In genomic region chr2:30421551-30422436, GRCh38 we compare ENCODE assay signal across 8 cellular contexts. TPM values are rescaled to one million over a fixed set of nuclear protein-coding genes. Genes with fewer than 3 reads are reported as not detected.
DNase-seq lines count a peak whose midpoint lies in the region; ATAC-seq, FAIRE-seq and TF ChIP-seq lines count a peak whose summit lies in the region.

No MANE protein-coding gene starts in this region.

- POLR2A ChIA-PET in CD4-positive, alpha-beta T cell (lab: Charles Lee) = interaction anchor here (0.6 to 4.3 kb wide), 21 partner anchors 9 to 276 kb away, joined by 3 to 29 read pairs (median 7); partner anchors contain the start of genes LBH, LCLAT1 and YPEL5
- POLR2A ChIA-PET in K562 (lab: Yijun Ruan, JAX) = interaction anchor here (0.6 to 1.9 kb wide), 5 partner anchors 9 to 266 kb away, joined by 3 to 7 read pairs (median 3); no protein-coding TSS in a partner anchor

- H3K27me3 ChIP-seq in CD4-positive, alpha-beta T cell (ENCODE audit: control insufficient read depth, insufficient read depth, low read length) = no peaks in the 10 kb centered on the region
- H3K27me3 ChIP-seq in H9 (ENCODE audit: insufficient read depth, low read length) = no peaks in the 10 kb centered on the region
- no peaks in the 10 kb centered on the region for H3K27me3 ChIP-seq in K562 (ENCODE audit: control insufficient read depth in 2 of 2, insufficient read depth in 2 of 2, low read length in 2 of 2)
- H3K27me3 ChIP-seq in mesenchymal stem cell (ENCODE audit: control insufficient read depth in 1 of 2, insufficient read depth in 1 of 2, low read length in 2 of 2) = no peaks in the 10 kb centered on the region
- H3K27me3 ChIP-seq in upper lobe of right lung = no peaks in the 10 kb centered on the region

- no CpG with 5 or more reads among the region's 11 CpGs for WGBS in H9 (ENCODE audit: extremely low coverage, insufficient read length, low lambda C conversion rate)
- WGBS in K562 (ENCODE audit: insufficient coverage, low coverage, missing lambda C conversion rate) = 17% methylated on average over 10 of the region's 11 CpGs
- 25% methylated on average over 11 of the region's 11 CpGs for WGBS in mesenchymal stem cell

- H3K18ac ChIP-seq in H9 (ENCODE audit: insufficient read length, low read depth, low read length) (no peak overlapping the region), mesenchymal stem cell (ENCODE audit: low read depth in 1 of 2, low read length in 2 of 2) (peak overlapping the region; percentile 92 to 95)

- peak in 5 of 10 experiments; percentile 10 to 25 (median 14) for DNase-seq in CD4-positive, alpha-beta T cell
- DNase-seq in H9 (no peak), SHP77 (lab: John Stamatoyannopoulos, UW) (peak; percentile 47 to 54), K562 (ENCODE audit: extremely low read depth in 1 of 4, low spot score in 3 of 4) (peak in 1 of 4 experiments; percentile 25), mesenchymal stem cell (peak; percentile 87), upper lobe of right lung (no peak), cerebellum (ENCODE audit: low spot score) (no peak)

- no peak overlapping the region for H2BK120ac ChIP-seq in H9 (ENCODE audit: low read depth, low read length, poor library complexity, severe bottlenecking)
- peak overlapping the region; percentile 79 for H2BK120ac ChIP-seq in mesenchymal stem cell (ENCODE audit: low read depth, low read length)

- TF ChIP-seq POLR2A in K562 (conservative IDR thresholded peaks at IDR 0.05) = no peak

- H2BK5ac ChIP-seq in H9 (ENCODE audit: insufficient read length, low read length) (no peak overlapping the region), mesenchymal stem cell (ENCODE audit: low read depth, low read length, poor library complexity, severe bottlenecking) (no peak overlapping the region)

- H3K4ac ChIP-seq in H9 (ENCODE audit: low read depth, low read length) (no peak overlapping the region), mesenchymal stem cell (ENCODE audit: low read depth in 1 of 2, low read length in 2 of 2) (peak overlapping the region; percentile 37 to 75)

- H3K23ac ChIP-seq in H9 (ENCODE audit: insufficient read length, low read depth, low read length) = no peak overlapping the region
- no peak overlapping the region for H3K23ac ChIP-seq in mesenchymal stem cell (ENCODE audit: low read length in 2 of 2)

- no peaks in the 10 kb centered on the region for H3K9me1 ChIP-seq in K562 (ENCODE audit: control insufficient read depth, insufficient read depth, low read length)

- TF ChIP-seq RAD21 in K562 (CRISPR knock-in tag; conservative IDR thresholded peaks at IDR 0.05 in 1 of 2, IDR thresholded peaks at IDR 0.05 in 1 of 2) = no peak

- peak; percentile 66 for FAIRE-seq in K562 (lab: Jason Lieb, UNC)

- H3K4me3 ChIP-seq in K562 (no peak overlapping the region), mesenchymal stem cell (ENCODE audit: insufficient read depth in 1 of 2, low read depth in 1 of 2, low read length in 2 of 2) (peak overlapping the region in 1 of 2 experiments; percentile 44), upper lobe of right lung (no peak overlapping the region)

- H3K9me3 ChIP-seq in CD4-positive, alpha-beta T cell (ENCODE audit: control insufficient read depth, low read length) = no peaks in the 10 kb centered on the region
- H3K9me3 ChIP-seq in H9 (ENCODE audit: control insufficient read depth, low read depth, low read length) (no peaks in the 10 kb centered on the region), K562 (replicated peaks; ENCODE audit: control insufficient read depth, insufficient read depth, low read depth, low read length) (no peaks in the 10 kb centered on the region), mesenchymal stem cell (ENCODE audit: control insufficient read depth, low read length) (no peaks in the 10 kb centered on the region), upper lobe of right lung (no peaks in the 10 kb centered on the region)

- in situ Hi-C loops in K562 (cut with MboI) = no loop called here

- no peak overlapping the region for H3K56ac ChIP-seq in H9 (ENCODE audit: insufficient read length, low read depth, low read length)

- no peak overlapping the region for H2BK20ac ChIP-seq in H9 (ENCODE audit: low read depth, low read length, poor library complexity, severe bottlenecking)

- H3K27ac Mint-ChIP-seq in CD4-positive, alpha-beta T cell = peak overlapping the region; percentile 82
- H3K27ac Mint-ChIP-seq in H9 = peak overlapping the region in 2 of 3 experiments; percentile 26 to 88; a peak in 3 of 7 replicates

- H3K27ac ChIP-seq in CD4-positive, alpha-beta T cell (ENCODE audit: low read depth, low read length) = peak overlapping the region; percentile 48
- no peak overlapping the region for H3K27ac ChIP-seq in H9 (ENCODE audit: insufficient read length, low read depth, low read length)
- H3K27ac ChIP-seq in K562 (ENCODE audit: extremely low read depth, low read depth, low read length) = no peak overlapping the region; the same call in 2 of the 3 replicates
- peak overlapping the region; percentile 29 for H3K27ac ChIP-seq in mesenchymal stem cell (ENCODE audit: low read length, poor library complexity, severe bottlenecking)
- H3K27ac ChIP-seq in upper lobe of right lung = peak overlapping the region; percentile 51

- no TSS peak for BruUV-seq in K562 (replicated peaks; lab: Mats Ljungman, UMichigan)

- H2BK15ac ChIP-seq in H9 (ENCODE audit: low read depth, low read length) = no peak overlapping the region
- H2BK15ac ChIP-seq in mesenchymal stem cell (ENCODE audit: low read depth, poor library complexity, severe bottlenecking) = no peak overlapping the region

- H3K4me1 Mint-ChIP-seq in CD4-positive, alpha-beta T cell (ENCODE audit: low read depth) = peaks cover 42% of the 10 kb centered on the region
- peaks cover 23 to 27% of the 10 kb centered on the region in 2 experiments for H3K4me1 Mint-ChIP-seq in H9

- H2BK12ac ChIP-seq in H9 (ENCODE audit: insufficient read length, low read depth, low read length) (no peak overlapping the region), mesenchymal stem cell (ENCODE audit: low read length in 2 of 2) (peak overlapping the region; percentile 71 to 81)

- CTCF ChIA-PET in CD4-positive, alpha-beta T cell (lab: Charles Lee) = interaction anchor here (0.6 to 2.0 kb wide), 2 partner anchors 10 to 257 kb away, joined by 3 to 4 read pairs; no protein-coding TSS in a partner anchor
- CTCF ChIA-PET in K562 (lab: Yijun Ruan, JAX; ENCODE audit: low intra/inter-chr PET ratio) = no interaction called here

- H3K14ac ChIP-seq in H9 (ENCODE audit: insufficient read depth, low read length) (no peak overlapping the region), mesenchymal stem cell (ENCODE audit: low read length in 2 of 2) (no peak overlapping the region)

- H3K4me1 ChIP-seq in H9 (ENCODE audit: insufficient read depth, low read length) (peaks cover 6% of the 10 kb centered on the region; the same call in 1 of the 2 replicates), K562 (replicated peaks in 1 of 2; ENCODE audit: control insufficient read depth in 2 of 2, insufficient read depth in 2 of 2, low read length in 2 of 2) (peaks cover 0 to 17% of the 10 kb centered on the region in 2 experiments; a peak in 2 of 5 replicates), mesenchymal stem cell (ENCODE audit: control insufficient read depth, insufficient read depth, low read depth, low read length) (peaks cover 8% of the 10 kb centered on the region), upper lobe of right lung (peaks cover 13% of the 10 kb centered on the region)

- TF ChIP-seq CTCF in CD4-positive, alpha-beta T cell (IDR thresholded peaks at IDR 0.05) = no peak
- TF ChIP-seq CTCF in H9 (conservative IDR thresholded peaks at IDR 0.05) (no peak), K562 (IDR thresholded peaks at IDR 0.05 in 2 of 3, conservative IDR thresholded peaks at IDR 0.05 in 1 of 3; ENCODE audit: insufficient read depth in 2 of 3, low read depth in 1 of 3, low read length in 3 of 3) (no peak), upper lobe of right lung (IDR thresholded peaks at IDR 0.05) (no peak)

- H2AK5ac ChIP-seq in H9 (ENCODE audit: insufficient read length, low read length) = no peak overlapping the region
- H2AK5ac ChIP-seq in mesenchymal stem cell (ENCODE audit: low read length, severe bottlenecking) = no peak overlapping the region

- H3K79me2 ChIP-seq in H9 (ENCODE audit: insufficient read depth, low read length) = no peaks in the 10 kb centered on the region
- no peaks in the 10 kb centered on the region for H3K79me2 ChIP-seq in K562 (ENCODE audit: control insufficient read depth, insufficient read depth, low read length)

- ATAC-seq in CD4-positive, alpha-beta T cell (ENCODE audit: poor library complexity) = peak; percentile 47
- ATAC-seq in K562 (peak; percentile 91), upper lobe of right lung (no peak), GM21737 (IDR thresholded peaks at IDR 0.05; ENCODE audit: unreplicated experiment) (no peak)

- H4K20me1 ChIP-seq in H9 (ENCODE audit: control insufficient read depth, insufficient read depth, insufficient read length) = no peaks in the 10 kb centered on the region
- H4K20me1 ChIP-seq in K562 (replicated peaks; ENCODE audit: control insufficient read depth, insufficient read depth, low read length) = no peaks in the 10 kb centered on the region

- intact Hi-C loops in CD4-positive, alpha-beta T cell (cut with DNase I, micrococcal nuclease) = loop anchor here (1.0 to 10.0 kb wide), 6 partner anchors 26 to 191 kb away; partner anchors contain the start of genes LBH (in 1 of the 2) and LCLAT1 (in 1 of the 2)
- intact Hi-C loops in K562 (cut with micrococcal nuclease) (no loop called here), upper lobe of right lung (cut with DNase I) (no loop called here)

- H3K36me3 Mint-ChIP-seq in CD4-positive, alpha-beta T cell (ENCODE audit: low read depth) = no peaks in the 10 kb centered on the region
- H3K36me3 Mint-ChIP-seq in H9 (ENCODE audit: insufficient read depth in 1 of 3, low read depth in 3 of 3) = no peaks in the 10 kb centered on the region

- H4K8ac ChIP-seq in H9 (replicated peaks; ENCODE audit: insufficient read length, low read depth, low read length) (no peak overlapping the region), mesenchymal stem cell (ENCODE audit: low read length) (peak overlapping the region; percentile 64)

- H2AFZ ChIP-seq in H9 (ENCODE audit: low read length) (peak overlapping the region; percentile 12), K562 (ENCODE audit: low read depth, low read length) (no peak overlapping the region), mesenchymal stem cell (ENCODE audit: low read depth, low read length) (peak overlapping the region; percentile 54)

- H3K36me3 ChIP-seq in K562 (ENCODE audit: control insufficient read depth, insufficient read depth, low read length) (no peaks in the 10 kb centered on the region), mesenchymal stem cell (ENCODE audit: control insufficient read depth in 1 of 2, insufficient read depth in 2 of 2, low read depth in 1 of 2, low read length in 2 of 2) (no peaks in the 10 kb centered on the region), upper lobe of right lung (no peaks in the 10 kb centered on the region)

- H4K91ac ChIP-seq in H9 (ENCODE audit: insufficient read length, low read depth, low read length) = no peak overlapping the region
- peak overlapping the region; percentile 78 for H4K91ac ChIP-seq in mesenchymal stem cell (ENCODE audit: low read length)

- H3K9me3 Mint-ChIP-seq in CD4-positive, alpha-beta T cell = no peaks in the 10 kb centered on the region
- H3K9me3 Mint-ChIP-seq in H9 = no peaks in the 10 kb centered on the region

- H3K79me1 ChIP-seq in H9 (ENCODE audit: insufficient read depth, low read depth, low read length, poor library complexity, severe bottlenecking) (no peaks in the 10 kb centered on the region), mesenchymal stem cell (replicated peaks; ENCODE audit: low read length, poor library complexity, severe bottlenecking) (no peaks in the 10 kb centered on the region)

- peak overlapping the region; percentile 43 for H3K4me3 Mint-ChIP-seq in CD4-positive, alpha-beta T cell
- no peak overlapping the region; a peak in 1 of 5 replicates for H3K4me3 Mint-ChIP-seq in H9

- no peak overlapping the region for H3T11ph ChIP-seq in H9 (ENCODE audit: low read length)

- H3K4me2 ChIP-seq in H9 (ENCODE audit: insufficient read depth, insufficient read length, low read length) (no peak overlapping the region), K562 (ENCODE audit: insufficient read depth, low read length) (peak overlapping the region; percentile 34; the same call in 1 of the 2 replicates), mesenchymal stem cell (ENCODE audit: low read length, poor library complexity, severe bottlenecking) (peak overlapping the region; percentile 38)

- TF ChIP-seq EP300 in K562 (IDR thresholded peaks at IDR 0.05; ENCODE audit: low read length) = peak; percentile 78

- H3K23me2 ChIP-seq in H9 (ENCODE audit: insufficient read length, low read depth, low read length, poor library complexity, severe bottlenecking) = no peaks in the 10 kb centered on the region

- H3K27me3 Mint-ChIP-seq in CD4-positive, alpha-beta T cell = no peaks in the 10 kb centered on the region
- no peaks in the 10 kb centered on the region for H3K27me3 Mint-ChIP-seq in H9 (ENCODE audit: low read depth)

- H4K5ac ChIP-seq in H9 (ENCODE audit: insufficient read length, low read depth, low read length) = no peak overlapping the region

- H3K9ac ChIP-seq in H9 (ENCODE audit: extremely low read depth, insufficient read length, low read length) (no peak overlapping the region), K562 (ENCODE audit: insufficient read depth in 1 of 2, low read depth in 2 of 2, low read length in 2 of 2) (no peak overlapping the region), mesenchymal stem cell (ENCODE audit: low read length) (peak overlapping the region; percentile 73)

RNA-seq across cellular contexts. Expression of gene LCLAT1, which starts 25.3 kb away (rescaled TPM):
- total RNA-seq in CD4-positive, alpha-beta T cell = 10 to 100 TPM in 1 of 2 experiments, 1 to 10 TPM in 1; 8.3 to 10.2 TPM
- total RNA-seq in H9 (2021) (27.4 and 32.9 TPM in 2 replicates), K562 (2014; rRNA removed) (12.1 and 12.2 TPM in 2 replicates), K562 (2014; rRNA removed; fragmentation: Illumina TruSeq; extraction: Trizol) (27.0 and 27.1 TPM in 2 replicates), K562 (2015; rRNA removed; fragmentation: Illumina TruSeq; extraction: Trizol) (21.5 and 22.9 TPM in 2 replicates), K562 (2021) (28.6 and 29.7 TPM in 2 replicates), upper lobe of right lung (16.5 TPM), cerebellum (19.1 TPM)
- total RNA-seq in K562 (2011; cell fraction: chromatin; rRNA removed; ENCODE audit: low replicate concordance) = 59.6 and 95.0 TPM in 2 replicates
- total RNA-seq in K562 (2011; cell fraction: nucleolus; rRNA removed) = 20.0 and 25.8 TPM in 2 replicates
- 38.7 and 54.7 TPM in 2 replicates for total RNA-seq in K562 (2011; cell fraction: nucleoplasm; rRNA removed)
- polyA plus RNA-seq in K562 (2011; rRNA removed) (15.4 and 25.4 TPM in 2 replicates), K562 (2014; fragmentation: Illumina TruSeq; extraction: Trizol) (10.3 and 12.8 TPM in 2 replicates), K562 (2014; fragmentation: Nextera tagmentation; extraction: Ambion mirVana) (10 to 100 TPM; 29.4 to 63.3 TPM), K562 (2014; rRNA removed) (8.9 and 12.6 TPM in 2 replicates)
- 7.2 and 9.5 TPM in 2 replicates for polyA plus RNA-seq in K562 (2011; cell fraction: cytosol; rRNA removed)
- polyA plus RNA-seq in K562 (2011; cell fraction: nucleus; rRNA removed) = 7.9 and 10.6 TPM in 2 replicates
- polyA plus RNA-seq in K562 (2012) = 4.2 and 6.3 TPM in 2 replicates
- polyA minus RNA-seq in K562 (2011; rRNA and poly(A)+ RNA removed) = 84.0 and 84.7 TPM in 2 replicates
- polyA minus RNA-seq in K562 (2011; cell fraction: cytosol; rRNA and poly(A)+ RNA removed) = 17.6 and 25.5 TPM in 2 replicates
- 28.4 and 38.2 TPM in 2 replicates for polyA minus RNA-seq in K562 (2011; cell fraction: nucleus; rRNA and poly(A)+ RNA removed)
- polyA plus RNA-seq in mesenchymal stem cell (2013, experiment 1 of 2) = 10.0 TPM
- 10.0 TPM for polyA plus RNA-seq in mesenchymal stem cell (2013, experiment 2 of 2)

Comparison
In these comparisons a context has a peak if more than half of its experiments do, and no peak if none do; other contexts are left out.
1. ATAC-seq: peak in CD4-positive, alpha-beta T cell (single experiment) and K562 (single experiment); none in upper lobe of right lung (single experiment) and GM21737 (single experiment).
2. DNase-seq: peak in SHP77 (2 of 2) and mesenchymal stem cell (single experiment); none in H9 (single experiment), upper lobe of right lung (single experiment) and cerebellum (single experiment).
3. H3K27ac ChIP-seq: peak in CD4-positive, alpha-beta T cell (single experiment), mesenchymal stem cell (single experiment) and upper lobe of right lung (single experiment); none in H9 (single experiment) and K562 (single experiment).
4. intact Hi-C loops: an anchor here in CD4-positive, alpha-beta T cell (1.0 to 10.0 kb wide); none called in K562 and upper lobe of right lung.